9 cellular contexts compared by ENCODE assay signal in the genomic region with DNA sequence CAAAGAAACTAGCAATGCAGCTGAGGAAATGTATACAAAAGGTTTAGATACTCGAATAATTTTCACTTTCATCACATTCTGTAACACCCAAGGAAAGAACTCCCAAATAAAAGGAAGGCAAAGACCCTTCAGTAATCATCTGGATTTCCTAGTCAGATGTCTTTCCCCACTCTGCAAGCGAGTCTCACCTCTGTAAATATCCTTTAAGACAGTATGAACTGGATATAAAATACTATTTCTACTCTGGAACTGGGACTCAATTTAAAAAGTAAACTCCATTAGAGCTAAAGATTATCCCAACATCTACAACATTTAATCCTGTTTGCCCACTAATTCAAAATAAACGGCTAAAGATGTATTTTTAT. TPM values are rescaled to one million over a fixed set of nuclear protein-coding genes. Genes with fewer than 3 reads are reported as not detected.
DNase-seq lines count a peak whose midpoint lies in the region; ATAC-seq and TF ChIP-seq lines count a peak whose summit lies in the region.
"Had no signal": no experiment of that assay in that cellular context is flagged by ENCODE, and none has a peak within 500 bp of the region (broad histone marks: within the 10 kb centered on the region; RNA-seq: fewer than 3 reads in every experiment).

No MANE protein-coding gene starts in this region.

- no peak for DNase-seq in Panc1 (ENCODE audit: low read depth, low spot score)
- DNase-seq in esophagus squamous epithelium (lab: John Stamatoyannopoulos, UW) = no peak
- DNase-seq in activated effector memory CD4-positive, alpha-beta T cell treated with Interleukin-2 at 50 U/mL for 16 hours = no peak
- no peak for DNase-seq in RKO (ENCODE audit: low spot score)
- DNase-seq in PC-9 = no peak
- DNase-seq: NCI-H524 had no signal

- H3K36me3 ChIP-seq in Panc1 (ENCODE audit: control insufficient read depth, insufficient read depth, low read length) = no peaks in the 10 kb centered on the region
- no peaks in the 10 kb centered on the region for H3K36me3 ChIP-seq in esophagus squamous epithelium
- H3K36me3 ChIP-seq in skeletal muscle tissue (ENCODE audit: control insufficient read depth in 3 of 3, insufficient read depth in 3 of 3, low read length in 3 of 3) = no peaks in the 10 kb centered on the region
- H3K36me3 ChIP-seq in PC-9 (ENCODE audit: low read depth) = no peaks in the 10 kb centered on the region

- H3K9ac ChIP-seq in skeletal muscle tissue (ENCODE audit: low read depth in 1 of 3, low read length in 3 of 3) = peak overlapping the region; percentile 4 to 80 (median 65)

- ATAC-seq in GM18873 (IDR thresholded peaks at IDR 0.05; ENCODE audit: low FRiP score, unreplicated experiment) (peak; percentile 6), Panc1 (peak; percentile 47; the same call in 1 of the 2 replicates), HG02571 (IDR thresholded peaks at IDR 0.05; ENCODE audit: unreplicated experiment) (no peak)

- peak overlapping the region; percentile 79 for H3K27ac ChIP-seq in Panc1 (ENCODE audit: low read length)
- peak overlapping the region; percentile 86 to 90 (median 89) for H3K27ac ChIP-seq in esophagus squamous epithelium
- peak overlapping the region; percentile 74 for H3K27ac ChIP-seq in skeletal muscle tissue (ENCODE audit: low read depth, low read length)
- no peak overlapping the region for H3K27ac ChIP-seq in PC-9

- no peaks in the 10 kb centered on the region for H4K20me1 ChIP-seq in PC-9 (ENCODE audit: insufficient read depth)

- TF ChIP-seq POLR2A in esophagus squamous epithelium (IDR thresholded peaks at IDR 0.05) = no peak

- 8% methylated on average over 3 of the region's 3 CpGs for WGBS in esophagus squamous epithelium, 2 donors

- H3K27me3 ChIP-seq in Panc1 (ENCODE audit: control insufficient read depth, insufficient read depth, low read length) (no peaks in the 10 kb centered on the region), esophagus squamous epithelium (no peaks in the 10 kb centered on the region), skeletal muscle tissue (ENCODE audit: control insufficient read depth in 3 of 3, insufficient read depth in 3 of 3, low read length in 3 of 3) (no peaks in the 10 kb centered on the region), PC-9 (ENCODE audit: insufficient read depth, low read depth) (no peaks in the 10 kb centered on the region)

- H3K9me2 ChIP-seq in PC-9 (ENCODE audit: insufficient read depth) = no peaks in the 10 kb centered on the region

- POLR2A ChIA-PET in Panc1 (lab: Charles Lee) (no interaction called here), PC-9 (lab: Charles Lee; ENCODE audit: unreplicated experiment) (interaction anchor here (0.6 kb wide), 3 partner anchors 22 to 165 kb away, joined by 3 read pairs; no protein-coding TSS in a partner anchor)

- CTCF ChIA-PET in Panc1 (lab: Charles Lee) = interaction anchor here (1.4 kb wide), 1 partner anchor 191 kb away, joined by 7 read pairs; no protein-coding TSS in a partner anchor
- CTCF ChIA-PET in PC-9 (lab: Charles Lee) = no interaction called here

- TF ChIP-seq CTCF in Panc1 (IDR thresholded peaks at IDR 0.05) = no peak
- no peak for TF ChIP-seq CTCF in esophagus squamous epithelium (IDR thresholded peaks at IDR 0.05)
- TF ChIP-seq CTCF in PC-9 (conservative IDR thresholded peaks at IDR 0.05) = no peak

- no peak overlapping the region for H3K4me2 ChIP-seq in PC-9

- in situ Hi-C loops in Panc1 (cut with HindIII; ENCODE audit: low pct_unique_long_range_greater_than_20kb, low sequenced_read_pairs) = no loop called here

- H3K4me1 ChIP-seq in Panc1 (ENCODE audit: control insufficient read depth, insufficient read depth, low read length) (peaks cover 30% of the 10 kb centered on the region), esophagus squamous epithelium (peaks cover 17 to 92% (median 56%) of the 10 kb centered on the region in 3 donors), skeletal muscle tissue (ENCODE audit: control insufficient read depth in 3 of 3, insufficient read depth in 3 of 3, low read length in 3 of 3) (peaks cover 16 to 25% (median 21%) of the 10 kb centered on the region in 3 donors), PC-9 (replicated peaks; ENCODE audit: insufficient read depth) (no peaks in the 10 kb centered on the region)

- BruUV-seq in Panc1 (replicated peaks; lab: Mats Ljungman, UMichigan) = no TSS peak
- no TSS peak for BruUV-seq in PC-9 (replicated peaks; lab: Mats Ljungman, UMichigan)

- intact Hi-C loops in Panc1 (cut with micrococcal nuclease; ENCODE audit: unreplicated experiment) = no loop called here
- intact Hi-C loops in esophagus squamous epithelium (cut with DNase I) = no loop called here
- intact Hi-C loops in PC-9 (cut with micrococcal nuclease; ENCODE audit: unreplicated experiment) = no loop called here

- no peaks in the 10 kb centered on the region for H3F3A ChIP-seq in PC-9 (ENCODE audit: insufficient read depth, low read depth)

- H3K4me3 ChIP-seq in Panc1 (ENCODE audit: low read depth in 2 of 2, low read length in 2 of 2) (peak overlapping the region; percentile 31 to 54), esophagus squamous epithelium (peak overlapping the region; percentile 23 to 63 (median 44)), skeletal muscle tissue (ENCODE audit: low read length in 3 of 3) (peak overlapping the region in 2 of 3 donors; percentile 68 to 72), PC-9 (no peak overlapping the region)

- H3K9me3 ChIP-seq in Panc1 (ENCODE audit: control insufficient read depth, insufficient read depth, low read depth, low read length) (no peaks in the 10 kb centered on the region), esophagus squamous epithelium (no peaks in the 10 kb centered on the region), skeletal muscle tissue (ENCODE audit: control insufficient read depth in 3 of 3, low read length in 3 of 3) (no peaks in the 10 kb centered on the region), PC-9 (ENCODE audit: insufficient read depth, low read depth) (no peaks in the 10 kb centered on the region)

- H2AFZ ChIP-seq in PC-9 = no peak overlapping the region

- no peaks in the 10 kb centered on the region for H3K79me2 ChIP-seq in PC-9 (ENCODE audit: low read depth)

RNA-seq across cellular contexts. Expression of a gene that starts 27.0 kb away (rescaled TPM):
- total RNA-seq in Panc1 (2021; ENCODE audit: unreplicated experiment) = 14.0 TPM
- polyA plus RNA-seq in Panc1 (2012; ENCODE audit: insufficient read length) = 6.6 TPM
- 10 to 100 TPM; 13.6 to 21.2 (median 15.6) TPM for total RNA-seq in esophagus squamous epithelium
- total RNA-seq in skeletal muscle tissue = 7.3 TPM
- total RNA-seq in PC-9 (2021) = 26.8 and 27.9 TPM in 2 replicates

RNA-seq across cellular contexts. Expression of a gene that starts 47.6 kb away (rescaled TPM):
- total RNA-seq in Panc1 (2021; ENCODE audit: unreplicated experiment) (11.2 TPM), esophagus squamous epithelium (1 to 10 TPM; 4.7 to 9.2 (median 5.4) TPM), skeletal muscle tissue (2.6 TPM), PC-9 (2021) (8.8 and 8.9 TPM in 2 replicates)
- 13.2 TPM for polyA plus RNA-seq in Panc1 (2012; ENCODE audit: insufficient read length)
